In the genomic region with DNA sequence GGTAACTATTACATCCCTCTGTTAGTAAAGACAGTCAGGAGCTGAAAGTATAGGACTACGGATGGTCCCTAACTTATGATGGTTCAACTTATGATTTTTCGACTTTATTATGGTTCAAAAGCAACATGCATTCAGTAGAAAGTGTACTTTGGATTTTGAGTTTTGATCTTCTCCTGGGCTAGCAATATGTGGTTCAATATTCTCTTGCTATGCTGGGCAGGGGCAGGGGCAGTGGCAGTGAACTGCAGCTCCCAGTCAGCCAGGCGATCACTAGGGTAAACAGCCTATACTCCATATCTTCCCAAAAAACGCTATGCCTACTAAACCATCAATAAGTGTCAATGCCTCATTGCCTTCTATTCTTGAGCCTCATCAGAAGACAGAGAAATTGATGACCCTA, we compare ENCODE assay signal across 10 cellular contexts.
"Had no signal": no experiment of that assay in that cellular context is flagged by ENCODE, and none has a peak within 500 bp of the region (broad histone marks: within the 10 kb centered on the region; RNA-seq: fewer than 3 reads in every experiment).

No MANE protein-coding gene starts in this region.

- H3K4me3 ChIP-seq: GM23248, GM23338, HAP-1 had no signal

- H3K4me2 ChIP-seq: GM23338 had no signal

- H3K4me3 Mint-ChIP-seq: GM23338, H9, HFFc6 had no signal

- H3K9me3 Mint-ChIP-seq: GM23338 had no signal

- H3K4me1 ChIP-seq: HAP-1 had no signal

- DNase-seq: GM23248, GOT3, H7, H9, HCEC 1CT, HFFc6 had no signal

- H3K27ac Mint-ChIP-seq: GM23338, H9, HFFc6 had no signal

- H3K27ac ChIP-seq: GM23248 had no signal

- H3K9me3 ChIP-seq: HAP-1 had no signal

- H3K9ac ChIP-seq: GM23248 had no signal

- H2AFZ ChIP-seq: GM23248, GM23338 had no signal

- ATAC-seq: GM23338, HCT116 had no signal

- FAIRE-seq: H1 had no signal

- H3K36me3 ChIP-seq: HAP-1 had no signal
